In the genomic region with DNA sequence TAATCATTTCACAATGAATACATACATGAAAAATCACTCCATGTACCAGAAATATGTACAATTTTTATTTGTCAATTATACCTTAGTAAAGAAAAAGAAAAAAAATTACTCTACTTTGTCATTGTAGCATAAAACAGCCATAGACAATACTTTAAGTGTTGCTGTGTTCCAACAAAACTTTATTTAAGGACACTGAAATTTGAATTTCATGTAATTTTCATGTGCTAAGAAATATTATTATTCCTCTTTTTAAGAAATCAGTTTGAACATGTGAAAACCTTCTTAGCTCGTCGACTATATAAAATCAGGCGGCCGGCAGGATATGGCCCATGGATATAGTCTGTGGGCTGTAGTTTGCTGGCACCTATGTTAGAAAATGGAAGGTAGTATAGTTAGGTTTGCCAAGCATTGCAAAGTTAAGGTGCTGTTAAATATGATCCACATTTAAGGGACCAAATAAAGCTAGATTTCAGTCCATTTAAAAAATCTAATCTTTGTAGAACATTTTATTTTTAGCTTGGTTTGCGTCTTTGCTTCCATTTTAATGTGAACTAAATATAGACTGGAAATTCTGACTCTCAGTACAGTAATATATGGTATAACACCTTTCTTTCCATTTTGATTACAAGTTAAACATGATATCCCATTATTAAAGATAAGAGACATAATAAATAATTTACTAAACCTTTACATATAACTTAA, we compare ENCODE assay signal across 22 cellular contexts.
"Had no signal": no experiment of that assay in that cellular context is flagged by ENCODE, and none has a peak within 500 bp of the region (broad histone marks: within the 10 kb centered on the region; RNA-seq: fewer than 3 reads in every experiment).

No MANE protein-coding gene starts in this region.

- H3K27me3 ChIP-seq: foreskin keratinocyte, ovary, sigmoid colon, thyroid gland had no signal

- ATAC-seq: foreskin keratinocyte; left colon; natural killer cell; stimulated activated memory B cell treated with anti-CD40 and anti-IgM and Interleukin-4, amounts not matched to agents 10 μg/mL and 1 μg/mL and 100 μg/mL, for 72 hours; WTC11 had no signal

- H3K4me1 ChIP-seq: thyroid gland had no signal

- H3K27me3 Mint-ChIP-seq: activated CD4-positive, alpha-beta T cell treated with anti-CD3 and anti-CD28 coated beads, Interleukin-2, amount 10 ng/mL, durations not matched to agents 7 days and 5 days; activated naive CD8-positive, alpha-beta T cell treated with anti-CD3 and anti-CD28 coated beads, Interleukin-2, amount 10 ng/mL, durations not matched to agents 7 days and 5 days had no signal

- H3K4me1 Mint-ChIP-seq: brain; natural killer cell; stimulated activated memory B cell treated with anti-CD40 and anti-IgM and Interleukin-4, amounts not matched to agents 10 μg/mL and 1 μg/mL and 100 μg/mL, for 72 hours; WTC11 had no signal

- H3K9me3 ChIP-seq: ovary, thyroid gland had no signal

- H3K4me3 Mint-ChIP-seq: activated CD4-positive, alpha-beta T cell treated with anti-CD3 and anti-CD28 coated beads, Interleukin-2, amount 10 ng/mL, durations not matched to agents 7 days and 5 days; activated naive CD8-positive, alpha-beta T cell treated with anti-CD3 and anti-CD28 coated beads, Interleukin-2, amount 10 ng/mL, durations not matched to agents 7 days and 5 days; brain; natural killer cell; stimulated activated memory B cell treated with anti-CD40 and anti-IgM and Interleukin-4, amounts not matched to agents 10 μg/mL and 1 μg/mL and 100 μg/mL, for 72 hours; T-helper 2 cell treated with Interferon-gamma antibody and Interleukin-4, amounts not matched to agents 5 μg/mL and 100 μg/mL, for 36 hours; WTC11 had no signal

- H3K36me3 ChIP-seq: ovary, sigmoid colon, thyroid gland had no signal

- H3K9me3 Mint-ChIP-seq: activated naive CD8-positive, alpha-beta T cell treated with anti-CD3 and anti-CD28 coated beads, Interleukin-2, amount 10 ng/mL, durations not matched to agents 7 days and 5 days; natural killer cell; stimulated activated memory B cell treated with anti-CD40 and anti-IgM and Interleukin-4, amounts not matched to agents 10 μg/mL and 1 μg/mL and 100 μg/mL, for 72 hours had no signal

- FAIRE-seq: colon, islet of Langerhans, TTC549 had no signal

- H3K27ac ChIP-seq: foreskin keratinocyte, ovary, spleen, thyroid gland had no signal

- H3K4me3 ChIP-seq: lung, ovary, sigmoid colon, spleen, thyroid gland had no signal

- H3K27ac Mint-ChIP-seq: activated CD4-positive, alpha-beta T cell treated with anti-CD3 and anti-CD28 coated beads, Interleukin-2, amount 10 ng/mL, durations not matched to agents 7 days and 5 days; activated naive CD8-positive, alpha-beta T cell treated with anti-CD3 and anti-CD28 coated beads, Interleukin-2, amount 10 ng/mL, durations not matched to agents 7 days and 5 days; brain; natural killer cell; stimulated activated memory B cell treated with anti-CD40 and anti-IgM and Interleukin-4, amounts not matched to agents 10 μg/mL and 1 μg/mL and 100 μg/mL, for 72 hours; T-helper 2 cell treated with Interferon-gamma antibody and Interleukin-4, amounts not matched to agents 5 μg/mL and 100 μg/mL, for 36 hours; WTC11 had no signal

- H3K36me3 Mint-ChIP-seq: natural killer cell; stimulated activated memory B cell treated with anti-CD40 and anti-IgM and Interleukin-4, amounts not matched to agents 10 μg/mL and 1 μg/mL and 100 μg/mL, for 72 hours had no signal

- DNase-seq: activated CD4-positive, alpha-beta T cell treated with anti-CD3 and anti-CD28 coated beads, Interleukin-2, amount 10 ng/mL, durations not matched to agents 7 days and 5 days; activated CD8-positive, alpha-beta memory T cell treated with anti-CD3 and anti-CD28 coated beads for 24 hours; activated naive CD8-positive, alpha-beta T cell treated with anti-CD3 and anti-CD28 coated beads, Interleukin-2, amount 10 ng/mL, durations not matched to agents 7 days and 5 days; central memory CD4-positive, alpha-beta T cell; foreskin keratinocyte; glutamatergic neuron; hippocampal formation; left colon; natural killer cell; ovary; sigmoid colon; spleen; stimulated activated CD4-positive, alpha-beta T cell treated with anti-CD3 and anti-CD28 coated beads, Interleukin-4, amount 100 ng/mL, for 4 hours; thyroid gland had no signal
